Comparison of ENCODE assay signal across 32 cellular contexts in genomic region chr2:150207979-150208378, GRCh38.
A peak's percentile ranks its signal among the peaks of the same experiment; 100 is the strongest.
DNase-seq lines count a peak whose midpoint lies in the region; ATAC-seq and TF ChIP-seq lines count a peak whose summit lies in the region.
"Had no signal": no experiment of that assay in that cellular context is flagged by ENCODE, and none has a peak within 500 bp of the region (broad histone marks: within the 10 kb centered on the region; RNA-seq: fewer than 3 reads in every experiment).

No MANE protein-coding gene starts in this region.

- DNase-seq in NCI-H82 (lab: John Stamatoyannopoulos, UW) = peak; percentile 64
- DNase-seq in NCI-H82 treated with DMSO at 0.1 percent for 48 hours (lab: John Stamatoyannopoulos, UW; ENCODE audit: unreplicated experiment) = no peak
- peak; percentile 68 for DNase-seq in NCI-H1694 treated with DMSO at 0.1 percent for 48 hours (lab: John Stamatoyannopoulos, UW)
- peak; percentile 41 for DNase-seq in NCI-H774 (lab: John Stamatoyannopoulos, UW)
- no peak for DNase-seq in thoracic aorta (ENCODE audit: low spot score)
- DNase-seq in HuH-7.5 (ENCODE audit: low spot score) = no peak
- no peak for DNase-seq in kidney tubule cell (ENCODE audit: low spot score)
- no peak for DNase-seq in heart right ventricle
- DNase-seq: activated CD4-positive, alpha-beta T cell treated with anti-CD3 and anti-CD28 coated beads, Interleukin-2, amount 50 U/mL, for 1 hour; activated CD8-positive, alpha-beta memory T cell treated with anti-CD3 and anti-CD28 coated beads, Interleukin-2, amount 10 ng/mL, durations not matched to agents 7 days and 5 days; activated naive CD4-positive, alpha-beta T cell treated with anti-CD3 and anti-CD28 coated beads for 36 hours; activated T-cell treated with anti-CD3 and anti-CD28 coated beads, Interleukin-2, amount 50 U/mL, for 72 hours; amniotic stem cell; CD8-positive, alpha-beta memory T cell; effector memory CD8-positive, alpha-beta T cell; foreskin melanocyte; H9; midbrain; natural killer cell; NCI-H187; NCI-H510A; retina; T-helper 2 cell; uterus had no signal

- H3K36me3 ChIP-seq in thoracic aorta (no peaks in the 10 kb centered on the region), heart right ventricle (no peaks in the 10 kb centered on the region)
- H3K36me3 ChIP-seq: esophagus muscularis mucosa, uterus had no signal

- ATAC-seq in thoracic aorta (ENCODE audit: insufficient number of reproducible peaks, low FRiP score, low read depth) = no peak
- ATAC-seq in heart right ventricle = no peak
- ATAC-seq: A549; activated CD8-positive, alpha-beta memory T cell treated with anti-CD3 and anti-CD28 coated beads, Interleukin-2, amount 10 ng/mL, durations not matched to agents 7 days and 5 days; activated T-cell treated with anti-CD3 and anti-CD28 coated beads, Interleukin-2, amount 50 U/mL, for 72 hours; effector memory CD8-positive, alpha-beta T cell; GM12878; HepG2; natural killer cell had no signal

- intact Hi-C loops in heart right ventricle (cut with DNase I) = no loop called here

- H3K9me3 ChIP-seq in thoracic aorta (no peaks in the 10 kb centered on the region), heart right ventricle (no peaks in the 10 kb centered on the region)
- H3K9me3 ChIP-seq: A549, esophagus muscularis mucosa, uterus had no signal

- no peaks in the 10 kb centered on the region for H3K27me3 ChIP-seq in thoracic aorta (replicated peaks; ENCODE audit: insufficient read depth)
- H3K27me3 ChIP-seq in heart right ventricle = no peaks in the 10 kb centered on the region
- H3K27me3 ChIP-seq: esophagus muscularis mucosa, uterus had no signal

- H3K27ac ChIP-seq in thoracic aorta (no peak overlapping the region), heart right ventricle (no peak overlapping the region)
- H3K27ac ChIP-seq: esophagus muscularis mucosa, HL-60, RWPE1, uterus had no signal

- H3K4me3 ChIP-seq in thoracic aorta (peak overlapping the region; percentile 2), heart right ventricle (no peak overlapping the region)
- H3K4me3 ChIP-seq: A549, coronary artery, esophagus muscularis mucosa, GM12878, smooth muscle cell, uterus had no signal

- WGBS in heart right ventricle, 2 donors = 51 to 58% methylated on average over 3 of the region's 3 CpGs

- TF ChIP-seq CTCF in thoracic aorta (IDR thresholded peaks at IDR 0.05) (no peak), heart right ventricle (IDR thresholded peaks at IDR 0.05) (no peak)

- H3K4me1 ChIP-seq in thoracic aorta (ENCODE audit: control insufficient read depth in 1 of 2, low read depth in 2 of 2) = peaks cover 14 to 43% of the 10 kb centered on the region in 2 donors
- no peaks in the 10 kb centered on the region for H3K4me1 ChIP-seq in heart right ventricle
- H3K4me1 ChIP-seq: uterus had no signal

Comparison
In these comparisons a context has a peak if more than half of its experiments do, and no peak if none do; other contexts are left out.
1. DNase-seq: peak in NCI-H82 (single experiment), NCI-H1694 treated with DMSO at 0.1 percent for 48 hours (single experiment) and NCI-H774 (single experiment); none in NCI-H82 treated with DMSO at 0.1 percent for 48 hours (single experiment), thoracic aorta (single experiment), HuH-7.5 (single experiment), kidney tubule cell (single experiment) and heart right ventricle (0 of 2).